In the genomic region with DNA sequence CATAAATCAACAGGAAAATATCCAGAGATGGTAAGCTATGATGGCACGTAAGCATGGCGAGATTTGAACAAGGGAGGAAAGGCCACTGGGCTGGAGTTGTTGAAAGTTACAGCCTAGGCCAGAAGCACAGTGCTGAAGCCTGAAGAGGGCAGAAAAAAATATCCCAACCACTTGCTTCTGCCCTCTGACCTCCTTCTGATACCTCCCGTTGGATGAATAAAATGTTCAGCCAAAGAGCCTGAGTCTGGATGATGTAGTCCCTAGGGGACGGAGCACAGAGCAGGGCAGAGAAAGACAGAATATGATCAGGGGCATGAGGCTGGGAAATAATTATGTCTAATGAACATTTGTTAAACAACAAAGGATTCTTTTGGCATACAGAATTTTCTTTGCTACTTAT, we compare ENCODE assay signal across 1 cellular context.
TF ChIP-seq lines count a peak whose summit lies in the region.

No MANE protein-coding gene starts in this region.

TF ChIP-seq in HepG2, 621 proteins besides CTCF, POLR2A, EP300 and RAD21 (continued from another document):
- TF ChIP-seq, protein P1, sequence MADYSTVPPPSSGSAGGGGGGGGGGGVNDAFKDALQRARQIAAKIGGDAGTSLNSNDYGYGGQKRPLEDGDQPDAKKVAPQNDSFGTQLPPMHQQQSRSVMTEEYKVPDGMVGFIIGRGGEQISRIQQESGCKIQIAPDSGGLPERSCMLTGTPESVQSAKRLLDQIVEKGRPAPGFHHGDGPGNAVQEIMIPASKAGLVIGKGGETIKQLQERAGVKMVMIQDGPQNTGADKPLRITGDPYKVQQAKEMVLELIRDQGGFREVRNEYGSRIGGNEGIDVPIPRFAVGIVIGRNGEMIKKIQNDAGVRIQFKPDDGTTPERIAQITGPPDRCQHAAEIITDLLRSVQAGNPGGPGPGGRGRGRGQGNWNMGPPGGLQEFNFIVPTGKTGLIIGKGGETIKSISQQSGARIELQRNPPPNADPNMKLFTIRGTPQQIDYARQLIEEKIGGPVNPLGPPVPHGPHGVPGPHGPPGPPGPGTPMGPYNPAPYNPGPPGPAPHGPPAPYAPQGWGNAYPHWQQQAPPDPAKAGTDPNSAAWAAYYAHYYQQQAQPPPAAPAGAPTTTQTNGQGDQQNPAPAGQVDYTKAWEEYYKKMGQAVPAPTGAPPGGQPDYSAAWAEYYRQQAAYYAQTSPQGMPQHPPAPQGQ (CRISPR knock-in tag; IDR thresholded peaks at IDR 0.05; ENCODE audit: borderline replicate concordance), result no peak
- TF ChIP-seq ZNF569 (CRISPR knock-in tag; IDR thresholded peaks at IDR 0.05; ENCODE audit: borderline replicate concordance) (no peak), ZNF382 (CRISPR knock-in tag; IDR thresholded peaks at IDR 0.05; ENCODE audit: borderline replicate concordance) (no peak), SOX13 (IDR thresholded peaks at IDR 0.05) (no peak), SOX13 (CRISPR knock-in tag; conservative IDR thresholded peaks at IDR 0.05 in 1 of 2, IDR thresholded peaks at IDR 0.05 in 1 of 2) (no peak)
- TF ChIP-seq, protein P2, sequence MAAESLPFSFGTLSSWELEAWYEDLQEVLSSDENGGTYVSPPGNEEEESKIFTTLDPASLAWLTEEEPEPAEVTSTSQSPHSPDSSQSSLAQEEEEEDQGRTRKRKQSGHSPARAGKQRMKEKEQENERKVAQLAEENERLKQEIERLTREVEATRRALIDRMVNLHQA (CRISPR knock-in tag; IDR thresholded peaks at IDR 0.05), result no peak
